8 cellular contexts compared by ENCODE assay signal in genomic region chr6:138161434-138162103, GRCh38. TPM values are rescaled to one million over a fixed set of nuclear protein-coding genes. Genes with fewer than 3 reads are reported as not detected.
DNase-seq lines count a peak whose midpoint lies in the region; ATAC-seq and TF ChIP-seq lines count a peak whose summit lies in the region.

TSS of gene ARFGEF3 (plus strand) at chr6:138161939. CDS start at chr6:138162087, 148 bp downstream.

- peak within 1 kb of the TSS; percentile 63 for H3K4me3 Mint-ChIP-seq in activated naive CD4-positive, alpha-beta T cell treated with anti-CD3 and anti-CD28 coated beads, Interleukin-2, amount 10 ng/mL, durations not matched to agents 7 days and 5 days

- H3K27ac Mint-ChIP-seq in activated naive CD4-positive, alpha-beta T cell treated with anti-CD3 and anti-CD28 coated beads, Interleukin-2, amount 10 ng/mL, durations not matched to agents 7 days and 5 days: no peak within 1 kb of the TSS

- no peaks in the 10 kb centered on the region for H3K36me3 Mint-ChIP-seq in activated naive CD4-positive, alpha-beta T cell treated with anti-CD3 and anti-CD28 coated beads, Interleukin-2, amount 10 ng/mL, durations not matched to agents 7 days and 5 days

- H3K4me3 ChIP-seq in osteoblast (ENCODE audit: insufficient read depth, low read length) (peak within 1 kb of the TSS; percentile 69), tibial artery (peak within 1 kb of the TSS; percentile 44 to 57)

- H3K4me1 Mint-ChIP-seq in activated naive CD4-positive, alpha-beta T cell treated with anti-CD3 and anti-CD28 coated beads, Interleukin-2, amount 10 ng/mL, durations not matched to agents 7 days and 5 days: peaks cover 14% of the 10 kb centered on the region

- DNase-seq in NCI-H2081 (lab: John Stamatoyannopoulos, UW) (peak; percentile 48 to 70), NCI-H2081 treated with DMSO at 0.1 percent for 48 hours (lab: John Stamatoyannopoulos, UW) (no peak), RPMI8226 (peak; percentile 73), Right ventricle myocardium inferior (ENCODE audit: missing footprints) (peak; percentile 75), osteoblast (ENCODE audit: insufficient read length, low spot score, missing footprints) (peak; percentile 96), tibial artery (no peak)
- peak; percentile 66 for DNase-seq in activated naive CD4-positive, alpha-beta T cell treated with anti-CD3 and anti-CD28 coated beads, Interleukin-2, amount 10 ng/mL, durations not matched to agents 7 days and 5 days

- H3K36me3 ChIP-seq in osteoblast (ENCODE audit: insufficient read depth, low read length): no peaks in the 10 kb centered on the region
- H3K36me3 ChIP-seq in tibial artery: no peaks in the 10 kb centered on the region

- H3K27me3 ChIP-seq in osteoblast (ENCODE audit: insufficient read depth, low read length): peaks cover 60% of the 10 kb centered on the region
- peaks cover 0 to 23% of the 10 kb centered on the region in 2 donors for H3K27me3 ChIP-seq in tibial artery

- peak within 1 kb of the TSS; percentile 85 for H3K4me2 ChIP-seq in osteoblast (ENCODE audit: insufficient read depth, low read length)

- no peak within 1 kb of the TSS for H3K27ac ChIP-seq in osteoblast (ENCODE audit: low read depth, low read length)
- no peak within 1 kb of the TSS for H3K27ac ChIP-seq in tibial artery

- ATAC-seq in HG03095 (IDR thresholded peaks at IDR 0.05; ENCODE audit: unreplicated experiment) (peak; percentile 68), Right ventricle myocardium inferior (peak; percentile 64)

- H2AFZ ChIP-seq in osteoblast (ENCODE audit: low read length): peak within 1 kb of the TSS; percentile 87

- TF ChIP-seq CTCF in osteoblast (IDR thresholded peaks at IDR 0.05; ENCODE audit: extremely low read depth, low read depth, low read length) (no peak), tibial artery (IDR thresholded peaks at IDR 0.05) (no peak)

- no peaks in the 10 kb centered on the region for H4K20me1 ChIP-seq in osteoblast (ENCODE audit: insufficient read depth, low read length)

- H3K27me3 Mint-ChIP-seq in activated naive CD4-positive, alpha-beta T cell treated with anti-CD3 and anti-CD28 coated beads, Interleukin-2, amount 10 ng/mL, durations not matched to agents 7 days and 5 days: peaks cover 73% of the 10 kb centered on the region

- CTCF ChIA-PET in activated naive CD4-positive, alpha-beta T cell treated with anti-CD3 and anti-CD28 coated beads, Interleukin-2, amount 10 ng/mL, durations not matched to agents 7 days and 5 days (lab: Charles Lee): interaction anchor here (1.8 kb wide), 1 partner anchor 45 kb away, joined by 5 read pairs; no protein-coding TSS in a partner anchor

- H3K4me1 ChIP-seq in osteoblast (ENCODE audit: insufficient read depth, low read length) (peaks cover 4% of the 10 kb centered on the region), tibial artery (peaks cover 0 to 16% (median 9%) of the 10 kb centered on the region in 4 donors)

- H3K9me3 Mint-ChIP-seq in activated naive CD4-positive, alpha-beta T cell treated with anti-CD3 and anti-CD28 coated beads, Interleukin-2, amount 10 ng/mL, durations not matched to agents 7 days and 5 days: no peaks in the 10 kb centered on the region

- H3K79me2 ChIP-seq in osteoblast (ENCODE audit: insufficient read depth, low read length): no peaks in the 10 kb centered on the region

- intact Hi-C loops in Right ventricle myocardium inferior (cut with DNase I): no loop called here
- intact Hi-C loops in tibial artery (cut with DNase I; ENCODE audit: low total_unique reads): no loop called here

- H3K9me3 ChIP-seq in osteoblast (ENCODE audit: low read depth, low read length) (no peaks in the 10 kb centered on the region), tibial artery (no peaks in the 10 kb centered on the region)

RNA-seq across cellular contexts. Expression of gene ARFGEF3, which starts in this region (rescaled TPM):
- 1.4 TPM for total RNA-seq in Right ventricle myocardium inferior
- under 0.01 TPM in 2 replicates for total RNA-seq in osteoblast

Comparison
In these comparisons a context has a peak if more than half of its experiments do, and no peak if none do; other contexts are left out.
1. DNase-seq: peak in NCI-H2081 (2 of 2), RPMI8226 (single experiment), activated naive CD4-positive, alpha-beta T cell treated with anti-CD3 and anti-CD28 coated beads, Interleukin-2, amount 10 ng/mL, durations not matched to agents 7 days and 5 days (single experiment) and Right ventricle myocardium inferior (single experiment); none in NCI-H2081 treated with DMSO at 0.1 percent for 48 hours (single experiment) and tibial artery (0 of 2).
2. Peak in DNase-seq, H3K4me3 ChIP-seq and H3K4me2 ChIP-seq in osteoblast; RNA of the gene not detected or under 1 TPM.